8 cellular contexts compared by ENCODE assay signal in genomic region chr7:106346678-106347217, GRCh38.
A peak's percentile ranks its signal among the peaks of the same experiment; 100 is the strongest.
DNase-seq lines count a peak whose midpoint lies in the region; ATAC-seq, FAIRE-seq and TF ChIP-seq lines count a peak whose summit lies in the region.

No MANE protein-coding gene starts in this region.

- no peak overlapping the region for H3K27ac ChIP-seq in small intestine (ENCODE audit: low read depth in 1 of 2, low read length in 1 of 2)
- peak overlapping the region in 1 of 2 donors; percentile 32 for H3K27ac ChIP-seq in coronary artery
- H3K27ac ChIP-seq in Peyer's patch = no peak overlapping the region

- H3K27me3 ChIP-seq in small intestine (ENCODE audit: control insufficient read depth in 2 of 2, insufficient read depth in 2 of 2, low read length in 2 of 2) (no peaks in the 10 kb centered on the region), Peyer's patch (no peaks in the 10 kb centered on the region)

- peak; percentile 90 for ATAC-seq in GM19023 (IDR thresholded peaks at IDR 0.05; ENCODE audit: unreplicated experiment)
- peak; percentile 83 for ATAC-seq in HG03103 (IDR thresholded peaks at IDR 0.05; ENCODE audit: low read depth, unreplicated experiment)

- H3K9me3 ChIP-seq in small intestine (ENCODE audit: control insufficient read depth, low read depth) (peaks cover 1% of the 10 kb centered on the region), Peyer's patch (peaks cover 0 to 6% (median 0%) of the 10 kb centered on the region in 4 donors)

- TF ChIP-seq CTCF in AG09309 (IDR thresholded peaks at IDR 0.05; ENCODE audit: control insufficient read depth, insufficient read depth, low read depth, low read length, missing control alignments) (no peak), coronary artery (IDR thresholded peaks at IDR 0.05) (no peak), Peyer's patch (IDR thresholded peaks at IDR 0.05) (no peak)

- FAIRE-seq in small intestine (lab: Jason Lieb, UNC) = no peak

- in situ Hi-C loops in SK-MEL-5 (cut with HindIII; ENCODE audit: low pct_unique_long_range_greater_than_20kb, low sequenced_read_pairs) = no loop called here

- WGBS in small intestine, 3 donors = 60 to 78% (median 75%) methylated on average over 2 of the region's 2 CpGs

- TF ChIP-seq POLR2A in Peyer's patch (IDR thresholded peaks at IDR 0.05) = no peak

- H3K36me3 ChIP-seq in small intestine (ENCODE audit: control insufficient read depth in 2 of 2, insufficient read depth in 2 of 2, low read length in 2 of 2) (no peaks in the 10 kb centered on the region), Peyer's patch (no peaks in the 10 kb centered on the region)

- H3K4me1 ChIP-seq in small intestine (ENCODE audit: control insufficient read depth in 2 of 2, insufficient read depth in 1 of 2, low read depth in 1 of 2, low read length in 1 of 2) (peaks cover 0 to 3% of the 10 kb centered on the region in 2 donors), Peyer's patch (no peaks in the 10 kb centered on the region)

- H3K4me3 ChIP-seq in AG09309 (ENCODE audit: control insufficient read depth, low read depth, low read length) (no peak overlapping the region), small intestine (ENCODE audit: low read depth in 1 of 2, low read length in 2 of 2) (no peak overlapping the region), coronary artery (no peak overlapping the region), Peyer's patch (no peak overlapping the region)

- DNase-seq in AG09309 (ENCODE audit: low read depth) = peak; percentile 93
- DNase-seq in SK-MEL-5 (ENCODE audit: low read depth, low spot score) = peak; percentile 94
- DNase-seq in dedifferentiated amniotic fluid mesenchymal stem cell (ENCODE audit: extremely low spot score) = peak; percentile 89
- DNase-seq in small intestine = peak; percentile 45
- no peak for DNase-seq in coronary artery (ENCODE audit: low spot score)
- no peak for DNase-seq in Peyer's patch

Comparison
In these comparisons a context has a peak if more than half of its experiments do, and no peak if none do; other contexts are left out.
1. DNase-seq: peak in AG09309 (single experiment), SK-MEL-5 (single experiment), dedifferentiated amniotic fluid mesenchymal stem cell (single experiment) and small intestine (single experiment); none in coronary artery (single experiment) and Peyer's patch (0 of 3).